Comparison of ENCODE assay signal across 1 cellular context in genomic region chr10:60423920-60424319, GRCh38.
TF ChIP-seq lines count a peak whose summit lies in the region.

No MANE protein-coding gene starts in this region.

TF ChIP-seq in endothelial cell of umbilical vein, 7 proteins besides CTCF, POLR2A, EP300 and RAD21:
- TF ChIP-seq MAX (IDR thresholded peaks at IDR 0.05; ENCODE audit: insufficient read depth, insufficient read length) = no peak
- TF ChIP-seq GATA2 (IDR thresholded peaks at IDR 0.05; ENCODE audit: insufficient read depth, insufficient read length, low read depth, low read length) = peak; percentile 38
- peak; percentile 29 for TF ChIP-seq FOS (IDR thresholded peaks at IDR 0.05; ENCODE audit: borderline replicate concordance, insufficient read depth, low read length)
TF ChIP-seq in endothelial cell of umbilical vein: peak in this region for 2.
